19 cellular contexts compared by ENCODE assay signal in the genomic region with DNA sequence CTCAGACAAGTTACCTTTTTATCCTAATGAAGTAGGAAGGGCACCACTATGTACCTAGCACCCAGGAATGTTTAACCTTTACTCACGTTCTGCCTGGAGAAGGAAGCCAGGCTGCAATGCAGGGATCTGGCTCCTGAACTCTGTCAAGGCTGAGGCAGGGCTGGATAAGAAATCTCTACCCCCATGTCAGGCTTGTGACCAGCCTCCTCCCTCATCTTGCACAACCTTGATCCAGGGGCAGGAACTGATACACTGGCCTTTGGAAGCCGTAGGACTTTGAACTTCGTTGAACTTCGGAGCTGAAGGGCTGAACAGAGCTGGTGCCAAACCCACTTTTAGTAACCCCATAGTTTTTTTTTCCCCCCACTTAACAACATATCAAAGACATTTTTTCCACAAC. TPM values are rescaled to one million over a fixed set of nuclear protein-coding genes. Genes with fewer than 3 reads are reported as not detected.
DNase-seq lines count a peak whose midpoint lies in the region; ATAC-seq, FAIRE-seq and TF ChIP-seq lines count a peak whose summit lies in the region.
"Had no signal": no experiment of that assay in that cellular context is flagged by ENCODE, and none has a peak within 500 bp of the region (broad histone marks: within the 10 kb centered on the region; RNA-seq: fewer than 3 reads in every experiment).

No MANE protein-coding gene starts in this region.

- no peaks in the 10 kb centered on the region for H3K23me2 ChIP-seq in H1 (ENCODE audit: low read depth, low read length)

- H3K79me1 ChIP-seq in H1 (ENCODE audit: low read depth, low read length) = no peaks in the 10 kb centered on the region

- H3K23ac ChIP-seq in H1 (ENCODE audit: insufficient read length) = no peak overlapping the region

- H3K27me3 ChIP-seq in Loucy (ENCODE audit: insufficient read depth, low read length, poor library complexity, severe bottlenecking) = no peaks in the 10 kb centered on the region
- no peaks in the 10 kb centered on the region for H3K27me3 ChIP-seq in H1 (replicated peaks in 1 of 4; ENCODE audit: control insufficient read depth in 3 of 4, extremely low read depth in 1 of 4, insufficient read depth in 3 of 4, low read length in 3 of 4)
- H3K27me3 ChIP-seq: tibial artery had no signal

- no peak overlapping the region for H4K8ac ChIP-seq in H1 (ENCODE audit: extremely low read depth, insufficient read depth, low read length)

- TF ChIP-seq RAD21 in H1 (IDR thresholded peaks at IDR 0.05 in 1 of 2, conservative IDR thresholded peaks at IDR 0.05 in 1 of 2; ENCODE audit: low read depth in 2 of 2, low read length in 2 of 2) = no peak

- CTCF ChIA-PET in H1 (lab: Charles Lee; ENCODE audit: partially characterized antibody) = interaction anchor here (1.1 to 1.2 kb wide), 2 partner anchors 25 to 27 kb away, joined by 3 read pairs; no protein-coding TSS in a partner anchor

- peaks cover 42% of the 10 kb centered on the region for H3K4me1 ChIP-seq in Loucy (ENCODE audit: insufficient read depth, low read length, poor library complexity, severe bottlenecking)
- peaks cover 0 to 5% (median 2%) of the 10 kb centered on the region in 4 experiments; a peak in 4 of 7 replicates for H3K4me1 ChIP-seq in H1 (replicated peaks in 1 of 4; ENCODE audit: control insufficient read depth in 3 of 4, insufficient read depth in 4 of 4, low read length in 3 of 4)
- no peaks in the 10 kb centered on the region for H3K4me1 ChIP-seq in mucosa of descending colon (ENCODE audit: low read depth)
- H3K4me1 ChIP-seq: gastrocnemius medialis, tibial artery had no signal

- no peak overlapping the region for H3K56ac ChIP-seq in H1 (replicated peaks; ENCODE audit: insufficient read length, low read depth, low read length)

- no peak for TF ChIP-seq POLR2A in H1 (IDR thresholded peaks at IDR 0.05; ENCODE audit: control extremely low read depth in 1 of 2, low read depth in 2 of 2, low read length in 2 of 2)

- no peak overlapping the region for H3K4ac ChIP-seq in H1 (replicated peaks; ENCODE audit: insufficient read length, low read depth, low read length)

- H3K9me2 ChIP-seq in Loucy (replicated peaks; ENCODE audit: low read depth, low read length) = no peaks in the 10 kb centered on the region

- WGBS in H1 (ENCODE audit: extremely low coverage in 1 of 2, insufficient coverage in 1 of 2, insufficient read length in 1 of 2, insufficient replicate concordance in 2 of 2, low coverage in 1 of 2, low lambda C conversion rate in 2 of 2, missing lambda C conversion rate in 1 of 2), 2 experiments = 89% methylated on average over 4 of the region's 4 CpGs; no CpG with 5 or more reads in 1 of the 2 experiments

- intact Hi-C loops in mucosa of descending colon (cut with DNase I, micrococcal nuclease) = no loop called here

- POLR2A ChIA-PET in H1 (lab: Charles Lee; ENCODE audit: partially characterized antibody) = interaction anchor here (0.6 to 35.7 kb wide), 6 partner anchors 8 to 42 kb away, joined by 3 to 741 read pairs (median 5); a partner anchor contains a TSS

- no peak overlapping the region for H4K91ac ChIP-seq in H1 (replicated peaks; ENCODE audit: insufficient read length, low read length)

- H3K79me2 ChIP-seq in Loucy (ENCODE audit: insufficient read depth, low read length) (no peaks in the 10 kb centered on the region), H1 (ENCODE audit: control insufficient read depth in 1 of 2, insufficient read depth in 2 of 2, low read length in 2 of 2) (no peaks in the 10 kb centered on the region)

- H3K18ac ChIP-seq in H1 (ENCODE audit: extremely low read depth, low read length) = no peak overlapping the region

- no peaks in the 10 kb centered on the region for H3K36me3 Mint-ChIP-seq in chondrocyte (ENCODE audit: low read depth)
- H3K36me3 Mint-ChIP-seq: activated naive CD8-positive, alpha-beta T cell treated with anti-CD3 and anti-CD28 coated beads, Interleukin-2, amount 10 ng/mL, durations not matched to agents 7 days and 5 days had no signal

- no peaks in the 10 kb centered on the region for H3K27me3 Mint-ChIP-seq in chondrocyte (ENCODE audit: low read depth)
- H3K27me3 Mint-ChIP-seq: activated CD4-positive, alpha-beta T cell treated with anti-CD3 and anti-CD28 coated beads, Interleukin-2, amount 10 ng/mL, durations not matched to agents 24 days and 14 days had no signal

- no peak overlapping the region for H2BK12ac ChIP-seq in H1 (ENCODE audit: low read depth, low read length)

- H2BK5ac ChIP-seq in H1 (ENCODE audit: low read depth, low read length) = no peak overlapping the region

- H3K4me2 ChIP-seq in Loucy (ENCODE audit: low read depth, low read length, poor library complexity, severe bottlenecking) = peak overlapping the region; percentile 91
- H3K4me2 ChIP-seq in H1 (ENCODE audit: insufficient read depth in 1 of 2, low read depth in 2 of 2, low read length in 2 of 2) = no peak overlapping the region

- no peak for FAIRE-seq in H1 (lab: Jason Lieb, UNC)
- FAIRE-seq: D721Med, GM19239 had no signal

- TF ChIP-seq CTCF in Loucy (conservative IDR thresholded peaks at IDR 0.05; ENCODE audit: low read length) (no peak), H1 (IDR thresholded peaks at IDR 0.05; ENCODE audit: control extremely low read depth in 1 of 3, insufficient read depth in 1 of 3, low read depth in 1 of 3, low read length in 3 of 3) (no peak), mucosa of descending colon (IDR thresholded peaks at IDR 0.05) (no peak), chondrocyte (IDR thresholded peaks at IDR 0.05) (no peak)

- H2BK20ac ChIP-seq in H1 (ENCODE audit: low read length) = no peak overlapping the region

- peak; percentile 94 for ATAC-seq in mucosa of descending colon
- no peak for ATAC-seq in GM18519 (IDR thresholded peaks at IDR 0.05; ENCODE audit: low FRiP score, unreplicated experiment)
- ATAC-seq: gastrocnemius medialis had no signal

- H3K9me3 Mint-ChIP-seq in chondrocyte (ENCODE audit: low read depth) = no peaks in the 10 kb centered on the region
- H3K9me3 Mint-ChIP-seq: activated CD4-positive, alpha-beta T cell treated with anti-CD3 and anti-CD28 coated beads, Interleukin-2, amount 10 ng/mL, durations not matched to agents 24 days and 14 days; activated naive CD8-positive, alpha-beta T cell treated with anti-CD3 and anti-CD28 coated beads, Interleukin-2, amount 10 ng/mL, durations not matched to agents 7 days and 5 days; T-helper 2 cell treated with Interferon-gamma antibody and Interleukin-4, amounts not matched to agents 5 μg/mL and 100 μg/mL, for 36 hours had no signal

- no peak overlapping the region for H2BK120ac ChIP-seq in H1 (replicated peaks; ENCODE audit: low read depth, low read length)

- H3K4me3 ChIP-seq in Loucy (ENCODE audit: low read length, poor library complexity, severe bottlenecking) (no peak overlapping the region), H1 (ENCODE audit: extremely low read depth in 1 of 4, insufficient read depth in 2 of 4, low read depth in 3 of 4, low read length in 4 of 4) (no peak overlapping the region), mucosa of descending colon (no peak overlapping the region)
- H3K4me3 ChIP-seq: gastrocnemius medialis, tibial artery had no signal

- no peaks in the 10 kb centered on the region for H3K36me3 ChIP-seq in Loucy (ENCODE audit: insufficient read depth, low read length)
- H3K36me3 ChIP-seq in H1 (ENCODE audit: control insufficient read depth in 2 of 4, insufficient read depth in 4 of 4, low read length in 3 of 4) = no peaks in the 10 kb centered on the region
- no peaks in the 10 kb centered on the region for H3K36me3 ChIP-seq in mucosa of descending colon (ENCODE audit: low read depth)
- H3K36me3 ChIP-seq: gastrocnemius medialis, tibial artery had no signal

- H3F3A ChIP-seq in Loucy (ENCODE audit: low read depth) = peaks cover 8% of the 10 kb centered on the region; the same call in 1 of the 2 replicates

- H4K20me1 ChIP-seq in Loucy (ENCODE audit: insufficient read depth, low read length, poor library complexity, severe bottlenecking) = no peaks in the 10 kb centered on the region
- no peaks in the 10 kb centered on the region for H4K20me1 ChIP-seq in H1 (replicated peaks in 1 of 2; ENCODE audit: control insufficient read depth in 1 of 2, insufficient read depth in 2 of 2, low read length in 2 of 2)

- no peak overlapping the region for H3K27ac Mint-ChIP-seq in chondrocyte (ENCODE audit: unreplicated experiment)
- H3K27ac Mint-ChIP-seq: activated CD4-positive, alpha-beta T cell treated with anti-CD3 and anti-CD28 coated beads, Interleukin-2, amount 10 ng/mL, durations not matched to agents 24 days and 14 days; activated naive CD8-positive, alpha-beta T cell treated with anti-CD3 and anti-CD28 coated beads, Interleukin-2, amount 10 ng/mL, durations not matched to agents 7 days and 5 days; T-helper 2 cell treated with Interferon-gamma antibody and Interleukin-4, amounts not matched to agents 5 μg/mL and 100 μg/mL, for 36 hours had no signal

- no peak overlapping the region for H3K27ac ChIP-seq in H1 (ENCODE audit: low read depth, low read length)
- H3K27ac ChIP-seq: gastrocnemius medialis, tibial artery had no signal

- H3K9ac ChIP-seq in Loucy (ENCODE audit: low read depth, low read length, poor library complexity, severe bottlenecking) (peak overlapping the region; percentile 37), H1 (replicated peaks in 1 of 4; ENCODE audit: extremely low read depth in 1 of 4, low read depth in 3 of 4, low read length in 3 of 4) (no peak overlapping the region)

- H2AFZ ChIP-seq in Loucy (ENCODE audit: low read length) (no peak overlapping the region), H1 (ENCODE audit: low read length) (no peak overlapping the region)

- H2BK15ac ChIP-seq in H1 (ENCODE audit: low read length) = 0 out of 2 replicates have a peak overlapping the region, but pooled peaks have one; percentile 19

- H3K9me3 ChIP-seq in Loucy (ENCODE audit: insufficient read depth, low read depth, low read length) (no peaks in the 10 kb centered on the region), H1 (ENCODE audit: insufficient read depth in 2 of 2, low read depth in 1 of 2, low read length in 1 of 2) (no peaks in the 10 kb centered on the region), mucosa of descending colon (no peaks in the 10 kb centered on the region)
- H3K9me3 ChIP-seq: gastrocnemius medialis, tibial artery had no signal

- no peak overlapping the region for H2AK5ac ChIP-seq in H1 (ENCODE audit: low read depth, low read length)

- H3K4me1 Mint-ChIP-seq in chondrocyte (ENCODE audit: low read depth) = no peaks in the 10 kb centered on the region

- H3K14ac ChIP-seq in H1 (ENCODE audit: insufficient read length) = no peak overlapping the region

- DNase-seq in Ammon's horn (ENCODE audit: low spot score) (peak; percentile 23), H1 (ENCODE audit: low read depth in 1 of 2, low spot score in 2 of 2) (no peak), mucosa of descending colon (peak in 2 of 3 donors; percentile 44 to 66), chondrocyte (ENCODE audit: low spot score) (no peak), AG08396 (ENCODE audit: low spot score) (no peak)
- no peak for DNase-seq in stimulated activated CD4-positive, alpha-beta T cell treated with anti-CD3 and anti-CD28 coated beads, Interleukin-12 subunit alpha, Interleukin-12 subunit beta, amount 100 ng/mL, for 4 hours
- DNase-seq: activated CD4-positive, alpha-beta T cell treated with anti-CD3 and anti-CD28 coated beads, Interleukin-2, amount 10 ng/mL, durations not matched to agents 24 days and 14 days; activated naive CD8-positive, alpha-beta T cell treated with anti-CD3 and anti-CD28 coated beads, Interleukin-2, amount 10 ng/mL, durations not matched to agents 7 days and 5 days; central memory CD4-positive, alpha-beta T cell; NCI-H2029; NCI-H774; stimulated activated CD4-positive, alpha-beta T cell treated with anti-CD3 and anti-CD28 coated beads, Interleukin-1b, Interleukin-23, amount 100 ng/mL, for 48 hours had no signal

- H4K5ac ChIP-seq in H1 (ENCODE audit: insufficient read length, low read depth, low read length) = peak overlapping the region; percentile 15

- no peak for TF ChIP-seq EP300 in H1 (IDR thresholded peaks at IDR 0.05; ENCODE audit: borderline replicate concordance in 1 of 2, low read depth in 2 of 2, low read length in 2 of 2)

- H3K4me3 Mint-ChIP-seq in chondrocyte (ENCODE audit: unreplicated experiment) = no peak overlapping the region
- H3K4me3 Mint-ChIP-seq: activated CD4-positive, alpha-beta T cell treated with anti-CD3 and anti-CD28 coated beads, Interleukin-2, amount 10 ng/mL, durations not matched to agents 24 days and 14 days; activated naive CD8-positive, alpha-beta T cell treated with anti-CD3 and anti-CD28 coated beads, Interleukin-2, amount 10 ng/mL, durations not matched to agents 7 days and 5 days; T-helper 2 cell treated with Interferon-gamma antibody and Interleukin-4, amounts not matched to agents 5 μg/mL and 100 μg/mL, for 36 hours had no signal

RNA-seq across cellular contexts. Expression of a gene that starts 8.0 kb away (rescaled TPM):
- 334 and 344 TPM in 2 replicates for total RNA-seq in H1 (2021; fragmentation: NEBNext Ultra II Directional; extraction: Animal tissue kit (Norgen Biotek cat#: 25700))
- polyA plus RNA-seq in H1 (2011; rRNA removed) = 399 and 435 TPM in 2 replicates
- 455 TPM for polyA plus RNA-seq in H1 (2011; cell fraction: cytosol; rRNA removed)
- polyA plus RNA-seq in H1 (2011; cell fraction: nucleus; rRNA removed) = 500 TPM
- 273 to 514 TPM (median 449 TPM) in 4 replicates for polyA plus RNA-seq in H1 (2012, experiment 1 of 2)
- 457 TPM for polyA plus RNA-seq in H1 (2012, experiment 2 of 2)
- 245 TPM for polyA plus RNA-seq in H1 (2013, experiment 1 of 2)
- polyA plus RNA-seq in H1 (2013, experiment 2 of 2) = 249 TPM
- 363 and 374 TPM in 2 replicates for polyA minus RNA-seq in H1 (2011; rRNA and poly(A)+ RNA removed)
- polyA minus RNA-seq in H1 (2011; cell fraction: cytosol; rRNA and poly(A)+ RNA removed) = 211 TPM
- polyA minus RNA-seq in H1 (2011; cell fraction: nucleus; rRNA and poly(A)+ RNA removed) = 181 TPM
- total RNA-seq in mucosa of descending colon (100 to 1,000 TPM; 118 to 206 (median 190) TPM), chondrocyte (154 to 206 TPM (median 167 TPM) in 3 replicates)

RNA-seq across cellular contexts. Expression of a gene that starts 20.9 kb away (rescaled TPM):
- 1,354 and 1,418 TPM in 2 replicates for total RNA-seq in H1 (2021; fragmentation: NEBNext Ultra II Directional; extraction: Animal tissue kit (Norgen Biotek cat#: 25700))
- polyA plus RNA-seq in H1 (2011; rRNA removed) = 611 and 1,165 TPM in 2 replicates
- 1,073 TPM for polyA plus RNA-seq in H1 (2011; cell fraction: cytosol; rRNA removed)
- 289 TPM for polyA plus RNA-seq in H1 (2011; cell fraction: nucleus; rRNA removed)
- 1,250 to 1,913 TPM (median 1,350 TPM) in 4 replicates for polyA plus RNA-seq in H1 (2012, experiment 1 of 2)
- 731 TPM for polyA plus RNA-seq in H1 (2012, experiment 2 of 2)
- 1,094 TPM for polyA plus RNA-seq in H1 (2013, experiment 1 of 2)
- polyA plus RNA-seq in H1 (2013, experiment 2 of 2) = 1,165 TPM
- polyA minus RNA-seq in H1 (2011; rRNA and poly(A)+ RNA removed) = 624 and 694 TPM in 2 replicates
- polyA minus RNA-seq in H1 (2011; cell fraction: cytosol; rRNA and poly(A)+ RNA removed) = 277 TPM
- 228 TPM for polyA minus RNA-seq in H1 (2011; cell fraction: nucleus; rRNA and poly(A)+ RNA removed)
- 100 to 1,000 TPM; 248 to 306 (median 295) TPM for total RNA-seq in mucosa of descending colon
- 291 to 523 TPM (median 297 TPM) in 3 replicates for total RNA-seq in chondrocyte

RNA-seq across cellular contexts. Expression of a gene that starts 41.2 kb away (rescaled TPM):
- total RNA-seq in H1 (2021; fragmentation: NEBNext Ultra II Directional; extraction: Animal tissue kit (Norgen Biotek cat#: 25700)) = 629 and 647 TPM in 2 replicates
- polyA plus RNA-seq in H1 (2011; rRNA removed) = 263 and 356 TPM in 2 replicates
- 423 TPM for polyA plus RNA-seq in H1 (2011; cell fraction: cytosol; rRNA removed)
- polyA plus RNA-seq in H1 (2011; cell fraction: nucleus; rRNA removed) = 380 TPM
- polyA plus RNA-seq in H1 (2012, experiment 1 of 2) = 633 to 774 TPM (median 699 TPM) in 4 replicates
- polyA plus RNA-seq in H1 (2012, experiment 2 of 2) = 83.2 TPM
- 395 TPM for polyA plus RNA-seq in H1 (2013, experiment 1 of 2)
- polyA plus RNA-seq in H1 (2013, experiment 2 of 2) = 401 TPM
- polyA minus RNA-seq in H1 (2011; rRNA and poly(A)+ RNA removed) = 220 and 315 TPM in 2 replicates
- 375 TPM for polyA minus RNA-seq in H1 (2011; cell fraction: cytosol; rRNA and poly(A)+ RNA removed)
- polyA minus RNA-seq in H1 (2011; cell fraction: nucleus; rRNA and poly(A)+ RNA removed) = 203 TPM
- 10 to 100 TPM; 51.5 to 69.1 (median 60.1) TPM for total RNA-seq in mucosa of descending colon
- total RNA-seq in chondrocyte = 38.9 to 76.9 TPM (median 42.3 TPM) in 3 replicates

RNA-seq across cellular contexts. Expression of a gene that starts 42.5 kb away (rescaled TPM):
- 7.3 and 9.8 TPM in 2 replicates for total RNA-seq in H1 (2021; fragmentation: NEBNext Ultra II Directional; extraction: Animal tissue kit (Norgen Biotek cat#: 25700))
- 11.1 and 11.2 TPM in 2 replicates for polyA plus RNA-seq in H1 (2011; rRNA removed)
- 7.3 TPM for polyA plus RNA-seq in H1 (2011; cell fraction: cytosol; rRNA removed)
- 9.6 TPM for polyA plus RNA-seq in H1 (2011; cell fraction: nucleus; rRNA removed)
- 7.1 to 12.7 TPM (median 9.3 TPM) in 4 replicates for polyA plus RNA-seq in H1 (2012, experiment 1 of 2)
- polyA plus RNA-seq in H1 (2012, experiment 2 of 2) = 6.4 TPM
- polyA plus RNA-seq in H1 (2013, experiment 1 of 2) = 7.6 TPM
- polyA plus RNA-seq in H1 (2013, experiment 2 of 2) = 9.0 TPM
- polyA minus RNA-seq in H1 (2011; rRNA and poly(A)+ RNA removed) = 13.9 and 21.2 TPM in 2 replicates
- polyA minus RNA-seq in H1 (2011; cell fraction: cytosol; rRNA and poly(A)+ RNA removed) = 7.6 TPM
- polyA minus RNA-seq in H1 (2011; cell fraction: nucleus; rRNA and poly(A)+ RNA removed) = 9.5 TPM
- total RNA-seq in mucosa of descending colon (10 to 100 TPM in 2 of 3 donors, 1 to 10 TPM in 1; 9.2 to 12.4 (median 11.2) TPM), chondrocyte (4.6 to 8.9 TPM (median 5.9 TPM) in 3 replicates)

RNA-seq across cellular contexts. Expression of a gene that starts 42.7 kb away (rescaled TPM):
- total RNA-seq in H1 (2021; fragmentation: NEBNext Ultra II Directional; extraction: Animal tissue kit (Norgen Biotek cat#: 25700)) = 3.7 and 3.8 TPM in 2 replicates
- 5.0 and 6.0 TPM in 2 replicates for polyA plus RNA-seq in H1 (2011; rRNA removed)
- polyA plus RNA-seq in H1 (2011; cell fraction: cytosol; rRNA removed) = 4.8 TPM
- polyA plus RNA-seq in H1 (2011; cell fraction: nucleus; rRNA removed) = 5.4 TPM
- polyA plus RNA-seq in H1 (2012, experiment 1 of 2) = 3.8 to 5.2 TPM (median 4.3 TPM) in 4 replicates
- 2.7 TPM for polyA plus RNA-seq in H1 (2012, experiment 2 of 2)
- 2.9 TPM for polyA plus RNA-seq in H1 (2013, experiment 1 of 2)
- 2.8 TPM for polyA plus RNA-seq in H1 (2013, experiment 2 of 2)
- polyA minus RNA-seq in H1 (2011; rRNA and poly(A)+ RNA removed) = 5.8 and 6.9 TPM in 2 replicates
- 2.8 TPM for polyA minus RNA-seq in H1 (2011; cell fraction: cytosol; rRNA and poly(A)+ RNA removed)
- 3.4 TPM for polyA minus RNA-seq in H1 (2011; cell fraction: nucleus; rRNA and poly(A)+ RNA removed)
- total RNA-seq in mucosa of descending colon = 1 to 10 TPM; 1.3 to 1.6 (median 1.5) TPM
- 1.6 to 2.0 TPM (median 1.8 TPM) in 3 replicates for total RNA-seq in chondrocyte

Comparison
In these comparisons a context has a peak if more than half of its experiments do, and no peak if none do; other contexts are left out.
1. DNase-seq: peak in Ammon's horn (single experiment) and mucosa of descending colon (2 of 3); none in H1 (0 of 2), chondrocyte (single experiment), AG08396 (single experiment) and stimulated activated CD4-positive, alpha-beta T cell treated with anti-CD3 and anti-CD28 coated beads, Interleukin-12 subunit alpha, Interleukin-12 subunit beta, amount 100 ng/mL, for 4 hours (single experiment).